1 cellular context compared by ENCODE assay signal in genomic region chr4:2412885-2413716, GRCh38.
A peak's percentile ranks its signal among the peaks of the same experiment; 100 is the strongest.
TF ChIP-seq lines count a peak whose summit lies in the region.

No MANE protein-coding gene starts in this region.

TF ChIP-seq in GM12878, 131 proteins besides CTCF, POLR2A, EP300 and RAD21 (continued from another document and continues in another):
- TF ChIP-seq ZNF592 (IDR thresholded peaks at IDR 0.05): no peak
- TF ChIP-seq ESRRA (IDR thresholded peaks at IDR 0.05; ENCODE audit: low read length): no peak
- peak; percentile 52; the same call in 1 of the 2 replicates for TF ChIP-seq NFIC (IDR thresholded peaks at IDR 0.05; ENCODE audit: low read depth, low read length)
- TF ChIP-seq SMARCA5 (IDR thresholded peaks at IDR 0.05): peak; percentile 64
- TF ChIP-seq JUND (IDR thresholded peaks at IDR 0.05; ENCODE audit: low read depth, low read length): peak; percentile 21; the same call in 1 of the 2 replicates
- peak; percentile 36; the same call in 1 of the 2 replicates for TF ChIP-seq IRF4 (IDR thresholded peaks at IDR 0.05; ENCODE audit: low read depth, low read length)
- TF ChIP-seq HDAC6 (IDR thresholded peaks at IDR 0.05; ENCODE audit: unreplicated experiment): no peak
- TF ChIP-seq BMI1 (IDR thresholded peaks at IDR 0.05; ENCODE audit: borderline replicate concordance): no peak
- no peak for TF ChIP-seq ZBED1 (IDR thresholded peaks at IDR 0.05; ENCODE audit: borderline replicate concordance)
- no peak for TF ChIP-seq NFYA (IDR thresholded peaks at IDR 0.05; ENCODE audit: borderline replicate concordance, low read depth, low read length)
- no peak for TF ChIP-seq BCL11A (IDR thresholded peaks at IDR 0.05; ENCODE audit: low read depth, low read length)
- peak; percentile 67 for TF ChIP-seq NR2F1 (conservative IDR thresholded peaks at IDR 0.05)
- TF ChIP-seq STAT1 (conservative IDR thresholded peaks at IDR 0.05): 0 out of 2 replicates have a peak, but pooled peaks have one; percentile 11
- TF ChIP-seq IKZF2 (IDR thresholded peaks at IDR 0.05): peak; percentile 83 to 86
- 0 out of 2 replicates have a peak, but pooled peaks have one; percentile 54 for TF ChIP-seq RCOR1 (conservative IDR thresholded peaks at IDR 0.05; ENCODE audit: low read depth, low read length)
- no peak for TF ChIP-seq E2F4 (IDR thresholded peaks at IDR 0.05; ENCODE audit: low read depth, low read length)
- peak; percentile 81; the same call in 1 of the 2 replicates for TF ChIP-seq DPF2 (IDR thresholded peaks at IDR 0.05)
- TF ChIP-seq CHD2 (IDR thresholded peaks at IDR 0.05; ENCODE audit: borderline replicate concordance, low read depth, low read length): no peak
- no peak for TF ChIP-seq PKNOX1 (IDR thresholded peaks at IDR 0.05)
- peak; percentile 95 for TF ChIP-seq IKZF1 (conservative IDR thresholded peaks at IDR 0.05)
- no peak for TF ChIP-seq CBX5 (IDR thresholded peaks at IDR 0.05; ENCODE audit: low read depth)
- no peak for TF ChIP-seq ZZZ3 (IDR thresholded peaks at IDR 0.05; ENCODE audit: control insufficient read depth, insufficient read length, low read depth)
- no peak; the same call in 1 of the 2 replicates for TF ChIP-seq USF2 (IDR thresholded peaks at IDR 0.05; ENCODE audit: borderline replicate concordance, low read depth, low read length)
- no peak for TF ChIP-seq BCL3 (IDR thresholded peaks at IDR 0.05; ENCODE audit: borderline replicate concordance, insufficient read depth, low read depth, low read length, poor library complexity, severe bottlenecking)
- no peak for TF ChIP-seq SIN3A (IDR thresholded peaks at IDR 0.05; ENCODE audit: low read depth, low read length)
- TF ChIP-seq MAX (IDR thresholded peaks at IDR 0.05; ENCODE audit: low read depth, low read length): peak; percentile 47; the same call in 1 of the 2 replicates
- no peak for TF ChIP-seq KDM1A (IDR thresholded peaks at IDR 0.05; ENCODE audit: borderline replicate concordance)
- TF ChIP-seq CREB1 (IDR thresholded peaks at IDR 0.05; ENCODE audit: low read depth): peak; percentile 66; the same call in 1 of the 2 replicates
- peak; percentile 47 for TF ChIP-seq KLF5 (IDR thresholded peaks at IDR 0.05; ENCODE audit: partially characterized antibody)
- TF ChIP-seq YY1 (IDR thresholded peaks at IDR 0.05; ENCODE audit: low read depth, low read length): 0 out of 2 replicates have a peak, but pooled peaks have one; percentile 9
- TF ChIP-seq BRCA1 (IDR thresholded peaks at IDR 0.05; ENCODE audit: low read depth, low read length): no peak
- TF ChIP-seq GATAD2B (conservative IDR thresholded peaks at IDR 0.05; ENCODE audit: low read depth): peak; percentile 91
- no peak for TF ChIP-seq PML (IDR thresholded peaks at IDR 0.05; ENCODE audit: low read length)
- TF ChIP-seq PAX5 (IDR thresholded peaks at IDR 0.05; ENCODE audit: borderline replicate concordance, low read depth, low read length): peak; percentile 41
- peak; percentile 37; the same call in 1 of the 2 replicates for TF ChIP-seq BACH1 (IDR thresholded peaks at IDR 0.05; ENCODE audit: borderline replicate concordance)
- peak; percentile 65 for TF ChIP-seq MXI1 (IDR thresholded peaks at IDR 0.05; ENCODE audit: low read depth, low read length)
- TF ChIP-seq ATF7 (IDR thresholded peaks at IDR 0.05; ENCODE audit: low read depth): peak; percentile 42; the same call in 1 of the 2 replicates
- TF ChIP-seq ASH2L (IDR thresholded peaks at IDR 0.05; ENCODE audit: borderline replicate concordance, low read depth): peak; percentile 70; the same call in 1 of the 2 replicates
- TF ChIP-seq SKIL (IDR thresholded peaks at IDR 0.05; ENCODE audit: low read depth, poor library complexity, severe bottlenecking): peak; percentile 54
- peak in 1 of 2 experiments; percentile 57; a peak in 2 of 4 replicates for TF ChIP-seq ETV6 (conservative IDR thresholded peaks at IDR 0.05 in 1 of 2, IDR thresholded peaks at IDR 0.05 in 1 of 2; ENCODE audit: borderline replicate concordance in 1 of 2, low read depth in 1 of 2)
- no peak for TF ChIP-seq IRF5 (IDR thresholded peaks at IDR 0.05; ENCODE audit: borderline replicate concordance)
- no peak for TF ChIP-seq RB1 (IDR thresholded peaks at IDR 0.05; ENCODE audit: borderline replicate concordance)
- no peak for TF ChIP-seq SREBF2 (IDR thresholded peaks at IDR 0.05; ENCODE audit: low read length)
- peak; percentile 59; the same call in 1 of the 2 replicates for TF ChIP-seq NBN (IDR thresholded peaks at IDR 0.05)
- peak; percentile 71 for TF ChIP-seq CBFB (IDR thresholded peaks at IDR 0.05; ENCODE audit: low read depth)
- peak; percentile 90; the same call in 1 of the 2 replicates for TF ChIP-seq MLLT1 (IDR thresholded peaks at IDR 0.05)
- 0 out of 2 replicates have a peak, but pooled peaks have one; percentile 6 for TF ChIP-seq TCF12 (IDR thresholded peaks at IDR 0.05; ENCODE audit: low read depth, low read length)
